8 cellular contexts compared by ENCODE assay signal in genomic region chr19:21483589-21484170, GRCh38. TPM values are rescaled to one million over a fixed set of nuclear protein-coding genes. Genes with fewer than 3 reads are reported as not detected.
DNase-seq lines count a peak whose midpoint lies in the region; ATAC-seq and TF ChIP-seq lines count a peak whose summit lies in the region.

No MANE protein-coding gene starts in this region.

- peak in 2 of 3 experiments; percentile 4 to 20 for DNase-seq in NCI-H1417 (lab: John Stamatoyannopoulos, UW)
- DNase-seq in NCI-H1417 treated with DMSO at 0.1 percent for 48 hours (lab: John Stamatoyannopoulos, UW): no peak
- peak; percentile 52 for DNase-seq in activated CD4-positive, alpha-beta T cell treated with anti-CD3 and anti-CD28 coated beads, Interleukin-2, amount 10 ng/mL, durations not matched to agents 7 days and 5 days
- DNase-seq in endodermal cell: peak; percentile 93
- DNase-seq in osteocyte (ENCODE audit: extremely low spot score, unreplicated experiment): no peak
- peak in 1 of 2 donors; percentile 86 for DNase-seq in aorta

- H3K9ac ChIP-seq in endodermal cell (ENCODE audit: extremely low read depth, low read length, poor library complexity, severe bottlenecking): no peak overlapping the region

- intact Hi-C loops in aorta (cut with DNase I): loop anchor here in 1 of 2 donors (10.0 kb wide), 2 partner anchors 211 to 279 kb away; no protein-coding TSS in a partner anchor

- WGBS in endodermal cell (ENCODE audit: insufficient coverage in 1 of 2, insufficient read length in 1 of 2), 2 experiments: 76 to 79% methylated on average over 20 to 43 of the region's 43 CpGs
- WGBS in aorta, 2 donors: 77 to 87% methylated on average over 41 to 43 of the region's 43 CpGs

- ATAC-seq in aorta (ENCODE audit: low FRiP score): peak; percentile 82
- no peak for ATAC-seq in HG03039 (IDR thresholded peaks at IDR 0.05; ENCODE audit: unreplicated experiment)
- no peak for ATAC-seq in HG03175 (IDR thresholded peaks at IDR 0.05; ENCODE audit: unreplicated experiment)

- POLR2A ChIA-PET in activated CD4-positive, alpha-beta T cell treated with anti-CD3 and anti-CD28 coated beads, Interleukin-2, amount 10 ng/mL, durations not matched to agents 7 days and 5 days (lab: Charles Lee): no interaction called here

- H3K9me3 ChIP-seq in endodermal cell (ENCODE audit: control insufficient read depth, low read length) (peaks cover 3% of the 10 kb centered on the region), aorta (ENCODE audit: control insufficient read depth, low read length) (peaks cover 2% of the 10 kb centered on the region)

- H3K27ac ChIP-seq in endodermal cell (ENCODE audit: low read depth, low read length) (no peak overlapping the region), aorta (ENCODE audit: low read depth in 1 of 2, low read length in 2 of 2) (no peak overlapping the region)

- no peaks in the 10 kb centered on the region for H3K27me3 ChIP-seq in endodermal cell (ENCODE audit: control insufficient read depth, insufficient read depth, low read length, poor library complexity, severe bottlenecking)
- H3K27me3 ChIP-seq in aorta (ENCODE audit: control insufficient read depth in 1 of 2, insufficient read depth in 2 of 2, low read length in 1 of 2): no peaks in the 10 kb centered on the region

- CTCF ChIA-PET in activated CD4-positive, alpha-beta T cell treated with anti-CD3 and anti-CD28 coated beads, Interleukin-2, amount 10 ng/mL, durations not matched to agents 7 days and 5 days (lab: Charles Lee): interaction anchor here (0.5 to 2.6 kb wide), 7 partner anchors 15 to 282 kb away, joined by 3 to 8 read pairs (median 4); partner anchors contain the start of genes ZNF429 and ZNF708

- TF ChIP-seq CTCF in endodermal cell (conservative IDR thresholded peaks at IDR 0.05): peak; percentile 82
- TF ChIP-seq CTCF in osteocyte (IDR thresholded peaks at IDR 0.05): peak; percentile 33

- H3K36me3 ChIP-seq in endodermal cell (ENCODE audit: control insufficient read depth, insufficient read depth, low read length): no peaks in the 10 kb centered on the region
- no peaks in the 10 kb centered on the region for H3K36me3 ChIP-seq in aorta (ENCODE audit: control insufficient read depth in 1 of 2, insufficient read depth in 2 of 2, low read length in 1 of 2)

- peaks cover 15% of the 10 kb centered on the region for H3K36me3 Mint-ChIP-seq in activated CD4-positive, alpha-beta T cell treated with anti-CD3 and anti-CD28 coated beads, Interleukin-2, amount 10 ng/mL, durations not matched to agents 7 days and 5 days (ENCODE audit: low read depth)
- H3K36me3 Mint-ChIP-seq in endodermal cell (ENCODE audit: low read depth) (peaks cover 43% of the 10 kb centered on the region), osteocyte (ENCODE audit: unreplicated experiment) (no peaks in the 10 kb centered on the region)

- H3K4me3 Mint-ChIP-seq in activated CD4-positive, alpha-beta T cell treated with anti-CD3 and anti-CD28 coated beads, Interleukin-2, amount 10 ng/mL, durations not matched to agents 7 days and 5 days: no peak overlapping the region
- H3K4me3 Mint-ChIP-seq in endodermal cell (no peak overlapping the region), osteocyte (ENCODE audit: unreplicated experiment) (no peak overlapping the region)

- H3K4me3 ChIP-seq in endodermal cell (ENCODE audit: low read length): no peak overlapping the region
- H3K4me3 ChIP-seq in aorta (ENCODE audit: low read length in 2 of 2): no peak overlapping the region

- no peaks in the 10 kb centered on the region for H3K4me1 Mint-ChIP-seq in activated CD4-positive, alpha-beta T cell treated with anti-CD3 and anti-CD28 coated beads, Interleukin-2, amount 10 ng/mL, durations not matched to agents 7 days and 5 days
- H3K4me1 Mint-ChIP-seq in endodermal cell (no peaks in the 10 kb centered on the region), osteocyte (ENCODE audit: unreplicated experiment) (no peaks in the 10 kb centered on the region)

- no peaks in the 10 kb centered on the region for H3K27me3 Mint-ChIP-seq in activated CD4-positive, alpha-beta T cell treated with anti-CD3 and anti-CD28 coated beads, Interleukin-2, amount 10 ng/mL, durations not matched to agents 7 days and 5 days
- H3K27me3 Mint-ChIP-seq in endodermal cell (ENCODE audit: insufficient read depth): no peaks in the 10 kb centered on the region
- no peaks in the 10 kb centered on the region for H3K27me3 Mint-ChIP-seq in osteocyte (ENCODE audit: unreplicated experiment)

- no peak overlapping the region for H3K27ac Mint-ChIP-seq in activated CD4-positive, alpha-beta T cell treated with anti-CD3 and anti-CD28 coated beads, Interleukin-2, amount 10 ng/mL, durations not matched to agents 7 days and 5 days
- H3K27ac Mint-ChIP-seq in endodermal cell: no peak overlapping the region
- H3K27ac Mint-ChIP-seq in osteocyte (ENCODE audit: unreplicated experiment): no peak overlapping the region

- no peaks in the 10 kb centered on the region for H3K4me1 ChIP-seq in endodermal cell (ENCODE audit: control insufficient read depth, insufficient read depth, low read length)
- no peaks in the 10 kb centered on the region for H3K4me1 ChIP-seq in aorta (ENCODE audit: control insufficient read depth in 1 of 2, insufficient read depth in 2 of 2, low read length in 2 of 2)

- H3K9me3 Mint-ChIP-seq in activated CD4-positive, alpha-beta T cell treated with anti-CD3 and anti-CD28 coated beads, Interleukin-2, amount 10 ng/mL, durations not matched to agents 7 days and 5 days: peaks cover 22% of the 10 kb centered on the region
- H3K9me3 Mint-ChIP-seq in endodermal cell (peaks cover 35% of the 10 kb centered on the region), osteocyte (ENCODE audit: unreplicated experiment) (peaks cover 16% of the 10 kb centered on the region)

RNA-seq across cellular contexts. Expression of gene ZNF429, which starts 21.7 kb away (rescaled TPM):
- 10 to 100 TPM; 11.4 to 12.7 TPM for total RNA-seq in activated CD4-positive, alpha-beta T cell treated with anti-CD3 and anti-CD28 coated beads, Interleukin-2, amount 10 ng/mL, durations not matched to agents 7 days and 5 days
- 10 to 100 TPM; 14.3 to 23.2 TPM for total RNA-seq in endodermal cell
- 10.2 TPM for polyA plus RNA-seq in endodermal cell (2013, experiment 1 of 2)
- 10.3 TPM for polyA plus RNA-seq in endodermal cell (2013, experiment 2 of 2)
- total RNA-seq in osteocyte: 8.7 and 9.7 TPM in 2 replicates
- total RNA-seq in aorta: 10 to 100 TPM in 1 of 2 donors, 1 to 10 TPM in 1; 5.8 to 14.3 TPM
- polyA plus RNA-seq in aorta: 1 to 10 TPM; 7.1 to 8.2 TPM

Comparison
In these comparisons a context has a peak if more than half of its experiments do, and no peak if none do; other contexts are left out.
1. DNase-seq: peak in NCI-H1417 (2 of 3), activated CD4-positive, alpha-beta T cell treated with anti-CD3 and anti-CD28 coated beads, Interleukin-2, amount 10 ng/mL, durations not matched to agents 7 days and 5 days (single experiment) and endodermal cell (single experiment); none in NCI-H1417 treated with DMSO at 0.1 percent for 48 hours (single experiment) and osteocyte (single experiment).